1 cellular context compared by ENCODE assay signal in the genomic region with DNA sequence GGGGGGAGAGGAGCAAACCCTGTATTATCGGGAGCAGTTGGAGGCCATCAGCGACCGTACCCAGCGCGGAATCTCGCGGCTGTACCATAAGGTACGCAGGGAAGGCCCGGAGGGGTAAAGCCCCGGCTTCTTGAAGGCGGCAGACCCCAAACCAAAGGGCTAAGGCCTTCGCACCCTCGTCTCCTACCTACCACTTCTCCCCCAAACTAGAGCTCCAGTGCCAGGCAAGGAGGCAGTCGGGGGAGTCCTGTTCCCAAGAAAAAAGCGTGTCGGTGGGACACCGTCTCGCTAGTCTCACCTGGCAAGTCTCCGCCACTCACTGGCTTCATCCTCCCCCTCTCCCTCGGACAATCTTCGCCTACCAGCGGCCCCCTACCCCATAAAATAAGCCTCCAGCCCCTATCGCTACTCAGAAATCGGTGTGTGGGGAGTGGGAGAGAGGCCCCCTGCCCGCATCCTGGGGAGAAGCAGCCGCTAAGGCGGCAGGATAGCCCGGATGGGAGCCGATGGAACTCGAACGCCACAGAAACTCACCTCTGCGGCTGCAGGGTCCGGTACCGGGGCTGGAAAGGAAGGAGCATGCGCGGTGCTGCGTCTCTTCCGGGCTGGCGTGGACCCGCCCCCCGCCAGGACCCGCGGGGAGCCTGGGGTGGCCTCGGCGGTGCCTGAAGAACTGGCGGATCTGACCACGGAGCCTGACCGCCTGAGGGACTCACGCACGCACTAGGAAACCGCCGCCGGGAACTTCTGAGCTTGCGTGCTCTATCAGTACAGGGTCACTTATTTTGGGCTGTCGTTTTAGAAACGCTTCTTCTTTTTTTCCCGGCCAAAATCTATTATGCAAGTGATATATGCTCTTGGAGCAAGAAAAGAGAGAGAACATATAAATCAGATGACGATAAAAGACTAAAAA.
TF ChIP-seq lines count a peak whose summit lies in the region.

Gene RPS10 (minus strand): TSS at position 572 of the 913 bp plus-strand sequence. CDS start 848 bp downstream, outside the sequence.

TF ChIP-seq in HepG2, 621 proteins besides CTCF, POLR2A, EP300 and RAD21 (continued from another document and continues in another):
- TF ChIP-seq MIXL1 (CRISPR knock-in tag; IDR thresholded peaks at IDR 0.05) (peak; percentile 65), DPF2 (CRISPR knock-in tag; IDR thresholded peaks at IDR 0.05; ENCODE audit: borderline replicate concordance, low read depth) (no peak), ZNF605 (CRISPR knock-in tag; IDR thresholded peaks at IDR 0.05) (peak; percentile 91), JARID2 (CRISPR knock-in tag; IDR thresholded peaks at IDR 0.05; ENCODE audit: insufficient replicate concordance) (peak; percentile 34), HNRNPK (IDR thresholded peaks at IDR 0.05; ENCODE audit: low read depth, low read length, poor library complexity, severe bottlenecking) (peak; percentile 9), MTA1 (CRISPR knock-in tag; IDR thresholded peaks at IDR 0.05; ENCODE audit: borderline replicate concordance) (peak; percentile 54; the same call in 1 of the 2 replicates), STAG1 (CRISPR knock-in tag; IDR thresholded peaks at IDR 0.05) (peak; percentile 18; the same call in 1 of the 2 replicates), HMG20A (CRISPR knock-in tag; IDR thresholded peaks at IDR 0.05; ENCODE audit: borderline replicate concordance) (no peak), HIVEP1 (CRISPR knock-in tag; IDR thresholded peaks at IDR 0.05) (peak; percentile 76; the same call in 1 of the 2 replicates), ZNF260 (CRISPR knock-in tag; IDR thresholded peaks at IDR 0.05; ENCODE audit: borderline replicate concordance, low read depth) (no peak), HNF4G (IDR thresholded peaks at IDR 0.05; ENCODE audit: borderline replicate concordance, low read depth, low read length) (peak; percentile 7; the same call in 1 of the 2 replicates), HNF4G (CRISPR knock-in tag; IDR thresholded peaks at IDR 0.05; ENCODE audit: borderline replicate concordance, low read depth) (0 out of 2 replicates have a peak, but pooled peaks have one; percentile 13), SATB2 (CRISPR knock-in tag; IDR thresholded peaks at IDR 0.05) (no peak), ETV6 (CRISPR knock-in tag; conservative IDR thresholded peaks at IDR 0.05) (peak; percentile 35; the same call in 1 of the 2 replicates), ZBTB8A (CRISPR knock-in tag; IDR thresholded peaks at IDR 0.05; ENCODE audit: borderline replicate concordance, low read depth) (0 out of 2 replicates have a peak, but pooled peaks have one; percentile 11), ZNF484 (CRISPR knock-in tag; IDR thresholded peaks at IDR 0.05; ENCODE audit: borderline replicate concordance, low read depth) (no peak), SOX6 (IDR thresholded peaks at IDR 0.05) (no peak), SOX6 (CRISPR knock-in tag; IDR thresholded peaks at IDR 0.05) (peak; percentile 69), HOXA9 (CRISPR knock-in tag; IDR thresholded peaks at IDR 0.05; ENCODE audit: borderline replicate concordance) (no peak), GMEB2 (CRISPR knock-in tag; IDR thresholded peaks at IDR 0.05; ENCODE audit: low read depth) (0 out of 2 replicates have a peak, but pooled peaks have one; percentile 72), THAP7 (CRISPR knock-in tag; IDR thresholded peaks at IDR 0.05) (peak; percentile 81), NBN (conservative IDR thresholded peaks at IDR 0.05) (no peak), SALL1 (CRISPR knock-in tag; IDR thresholded peaks at IDR 0.05) (peak; percentile 80), CHCHD3 (CRISPR knock-in tag; IDR thresholded peaks at IDR 0.05) (0 out of 2 replicates have a peak, but pooled peaks have one; percentile 59), PITX1 (CRISPR knock-in tag; IDR thresholded peaks at IDR 0.05) (0 out of 2 replicates have a peak, but pooled peaks have one; percentile 38), KDM4B (CRISPR knock-in tag; IDR thresholded peaks at IDR 0.05) (peak; percentile 92), JUN (CRISPR knock-in tag; IDR thresholded peaks at IDR 0.05) (peak; percentile 54; the same call in 1 of the 2 replicates), ZNF724P (CRISPR knock-in tag; IDR thresholded peaks at IDR 0.05; ENCODE audit: borderline replicate concordance) (peak; percentile 60; the same call in 1 of the 2 replicates), HDAC6 (IDR thresholded peaks at IDR 0.05; ENCODE audit: low read depth, low read length) (no peak), ZNF782 (CRISPR knock-in tag; IDR thresholded peaks at IDR 0.05; ENCODE audit: borderline replicate concordance) (no peak), ZNF264 (CRISPR knock-in tag; IDR thresholded peaks at IDR 0.05) (no peak), ZNF678 (CRISPR knock-in tag; IDR thresholded peaks at IDR 0.05) (peak; percentile 59; the same call in 1 of the 2 replicates), ZNF772 (CRISPR knock-in tag; IDR thresholded peaks at IDR 0.05) (peak; percentile 94), CERS6 (CRISPR knock-in tag; IDR thresholded peaks at IDR 0.05) (no peak; the same call in 1 of the 2 replicates)
- TF ChIP-seq, protein P1, sequence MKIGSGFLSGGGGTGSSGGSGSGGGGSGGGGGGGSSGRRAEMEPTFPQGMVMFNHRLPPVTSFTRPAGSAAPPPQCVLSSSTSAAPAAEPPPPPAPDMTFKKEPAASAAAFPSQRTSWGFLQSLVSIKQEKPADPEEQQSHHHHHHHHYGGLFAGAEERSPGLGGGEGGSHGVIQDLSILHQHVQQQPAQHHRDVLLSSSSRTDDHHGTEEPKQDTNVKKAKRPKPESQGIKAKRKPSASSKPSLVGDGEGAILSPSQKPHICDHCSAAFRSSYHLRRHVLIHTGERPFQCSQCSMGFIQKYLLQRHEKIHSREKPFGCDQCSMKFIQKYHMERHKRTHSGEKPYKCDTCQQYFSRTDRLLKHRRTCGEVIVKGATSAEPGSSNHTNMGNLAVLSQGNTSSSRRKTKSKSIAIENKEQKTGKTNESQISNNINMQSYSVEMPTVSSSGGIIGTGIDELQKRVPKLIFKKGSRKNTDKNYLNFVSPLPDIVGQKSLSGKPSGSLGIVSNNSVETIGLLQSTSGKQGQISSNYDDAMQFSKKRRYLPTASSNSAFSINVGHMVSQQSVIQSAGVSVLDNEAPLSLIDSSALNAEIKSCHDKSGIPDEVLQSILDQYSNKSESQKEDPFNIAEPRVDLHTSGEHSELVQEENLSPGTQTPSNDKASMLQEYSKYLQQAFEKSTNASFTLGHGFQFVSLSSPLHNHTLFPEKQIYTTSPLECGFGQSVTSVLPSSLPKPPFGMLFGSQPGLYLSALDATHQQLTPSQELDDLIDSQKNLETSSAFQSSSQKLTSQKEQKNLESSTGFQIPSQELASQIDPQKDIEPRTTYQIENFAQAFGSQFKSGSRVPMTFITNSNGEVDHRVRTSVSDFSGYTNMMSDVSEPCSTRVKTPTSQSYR (CRISPR knock-in tag; IDR thresholded peaks at IDR 0.05; ENCODE audit: borderline replicate concordance): peak; percentile 26; the same call in 1 of the 2 replicates
- TF ChIP-seq, protein P2, sequence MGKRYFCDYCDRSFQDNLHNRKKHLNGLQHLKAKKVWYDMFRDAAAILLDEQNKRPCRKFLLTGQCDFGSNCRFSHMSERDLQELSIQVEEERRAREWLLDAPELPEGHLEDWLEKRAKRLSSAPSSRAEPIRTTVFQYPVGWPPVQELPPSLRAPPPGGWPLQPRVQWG (CRISPR knock-in tag; IDR thresholded peaks at IDR 0.05; ENCODE audit: borderline replicate concordance, low read depth): no peak
- TF ChIP-seq, protein P3, sequence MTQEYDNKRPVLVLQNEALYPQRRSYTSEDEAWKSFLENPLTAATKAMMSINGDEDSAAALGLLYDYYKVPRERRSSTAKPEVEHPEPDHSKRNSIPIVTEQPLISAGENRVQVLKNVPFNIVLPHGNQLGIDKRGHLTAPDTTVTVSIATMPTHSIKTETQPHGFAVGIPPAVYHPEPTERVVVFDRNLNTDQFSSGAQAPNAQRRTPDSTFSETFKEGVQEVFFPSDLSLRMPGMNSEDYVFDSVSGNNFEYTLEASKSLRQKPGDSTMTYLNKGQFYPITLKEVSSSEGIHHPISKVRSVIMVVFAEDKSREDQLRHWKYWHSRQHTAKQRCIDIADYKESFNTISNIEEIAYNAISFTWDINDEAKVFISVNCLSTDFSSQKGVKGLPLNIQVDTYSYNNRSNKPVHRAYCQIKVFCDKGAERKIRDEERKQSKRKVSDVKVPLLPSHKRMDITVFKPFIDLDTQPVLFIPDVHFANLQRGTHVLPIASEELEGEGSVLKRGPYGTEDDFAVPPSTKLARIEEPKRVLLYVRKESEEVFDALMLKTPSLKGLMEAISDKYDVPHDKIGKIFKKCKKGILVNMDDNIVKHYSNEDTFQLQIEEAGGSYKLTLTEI (CRISPR knock-in tag; conservative IDR thresholded peaks at IDR 0.05): no peak
- TF ChIP-seq, protein P4, sequence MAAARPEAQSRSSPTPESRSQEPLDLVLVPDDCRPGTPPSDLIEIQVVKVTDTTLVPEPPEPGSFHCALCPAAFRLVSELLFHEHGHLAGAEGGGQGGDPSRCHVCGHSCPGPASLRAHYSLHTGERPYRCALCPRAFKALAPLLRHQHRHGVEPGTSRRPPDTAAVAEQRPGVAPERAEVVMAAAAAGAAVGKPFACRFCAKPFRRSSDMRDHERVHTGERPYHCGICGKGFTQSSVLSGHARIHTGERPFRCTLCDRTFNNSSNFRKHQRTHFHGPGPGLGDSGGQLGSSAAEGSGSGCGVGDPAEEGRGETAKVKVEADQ (CRISPR knock-in tag; IDR thresholded peaks at IDR 0.05; ENCODE audit: borderline replicate concordance): 0 out of 2 replicates have a peak, but pooled peaks have one; percentile 23
- TF ChIP-seq, protein P5, sequence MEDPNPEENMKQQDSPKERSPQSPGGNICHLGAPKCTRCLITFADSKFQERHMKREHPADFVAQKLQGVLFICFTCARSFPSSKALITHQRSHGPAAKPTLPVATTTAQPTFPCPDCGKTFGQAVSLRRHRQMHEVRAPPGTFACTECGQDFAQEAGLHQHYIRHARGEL (CRISPR knock-in tag; IDR thresholded peaks at IDR 0.05): no peak
- TF ChIP-seq, protein P6, sequence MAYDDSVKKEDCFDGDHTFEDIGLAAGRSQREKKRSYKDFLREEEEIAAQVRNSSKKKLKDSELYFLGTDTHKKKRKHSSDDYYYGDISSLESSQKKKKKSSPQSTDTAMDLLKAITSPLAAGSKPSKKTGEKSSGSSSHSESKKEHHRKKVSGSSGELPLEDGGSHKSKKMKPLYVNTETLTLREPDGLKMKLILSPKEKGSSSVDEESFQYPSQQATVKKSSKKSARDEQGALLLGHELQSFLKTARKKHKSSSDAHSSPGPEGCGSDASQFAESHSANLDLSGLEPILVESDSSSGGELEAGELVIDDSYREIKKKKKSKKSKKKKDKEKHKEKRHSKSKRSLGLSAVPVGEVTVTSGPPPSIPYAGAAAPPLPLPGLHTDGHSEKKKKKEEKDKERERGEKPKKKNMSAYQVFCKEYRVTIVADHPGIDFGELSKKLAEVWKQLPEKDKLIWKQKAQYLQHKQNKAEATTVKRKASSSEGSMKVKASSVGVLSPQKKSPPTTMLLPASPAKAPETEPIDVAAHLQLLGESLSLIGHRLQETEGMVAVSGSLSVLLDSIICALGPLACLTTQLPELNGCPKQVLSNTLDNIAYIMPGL (CRISPR knock-in tag; IDR thresholded peaks at IDR 0.05; ENCODE audit: borderline replicate concordance in 1 of 2, low read depth in 1 of 2): peak; percentile 55 to 93; a peak in 3 of 4 replicates
- TF ChIP-seq, protein P7, sequence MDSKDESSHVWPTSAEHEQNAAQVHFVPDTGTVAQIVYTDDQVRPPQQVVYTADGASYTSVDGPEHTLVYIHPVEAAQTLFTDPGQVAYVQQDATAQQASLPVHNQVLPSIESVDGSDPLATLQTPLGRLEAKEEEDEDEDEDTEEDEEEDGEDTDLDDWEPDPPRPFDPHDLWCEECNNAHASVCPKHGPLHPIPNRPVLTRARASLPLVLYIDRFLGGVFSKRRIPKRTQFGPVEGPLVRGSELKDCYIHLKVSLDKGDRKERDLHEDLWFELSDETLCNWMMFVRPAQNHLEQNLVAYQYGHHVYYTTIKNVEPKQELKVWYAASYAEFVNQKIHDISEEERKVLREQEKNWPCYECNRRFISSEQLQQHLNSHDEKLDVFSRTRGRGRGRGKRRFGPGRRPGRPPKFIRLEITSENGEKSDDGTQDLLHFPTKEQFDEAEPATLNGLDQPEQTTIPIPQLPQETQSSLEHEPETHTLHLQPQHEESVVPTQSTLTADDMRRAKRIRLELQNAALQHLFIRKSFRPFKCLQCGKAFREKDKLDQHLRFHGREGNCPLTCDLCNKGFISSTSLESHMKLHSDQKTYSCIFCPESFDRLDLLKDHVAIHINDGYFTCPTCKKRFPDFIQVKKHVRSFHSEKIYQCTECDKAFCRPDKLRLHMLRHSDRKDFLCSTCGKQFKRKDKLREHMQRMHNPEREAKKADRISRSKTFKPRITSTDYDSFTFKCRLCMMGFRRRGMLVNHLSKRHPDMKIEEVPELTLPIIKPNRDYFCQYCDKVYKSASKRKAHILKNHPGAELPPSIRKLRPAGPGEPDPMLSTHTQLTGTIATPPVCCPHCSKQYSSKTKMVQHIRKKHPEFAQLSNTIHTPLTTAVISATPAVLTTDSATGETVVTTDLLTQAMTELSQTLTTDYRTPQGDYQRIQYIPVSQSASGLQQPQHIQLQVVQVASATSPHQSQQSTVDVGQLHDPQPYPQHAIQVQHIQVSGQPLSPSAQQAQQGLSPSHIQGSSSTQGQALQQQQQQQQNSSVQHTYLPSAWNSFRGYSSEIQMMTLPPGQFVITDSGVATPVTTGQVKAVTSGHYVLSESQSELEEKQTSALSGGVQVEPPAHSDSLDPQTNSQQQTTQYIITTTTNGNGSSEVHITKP (CRISPR knock-in tag; IDR thresholded peaks at IDR 0.05; ENCODE audit: low read depth): 0 out of 2 replicates have a peak, but pooled peaks have one; percentile 17
